In genomic region chr4:2918722-2919121, GRCh38 we compare ENCODE assay signal across 8 cellular contexts. TPM values are rescaled to one million over a fixed set of nuclear protein-coding genes. Genes with fewer than 3 reads are reported as not detected.
DNase-seq lines count a peak whose midpoint lies in the region; ATAC-seq and TF ChIP-seq lines count a peak whose summit lies in the region.
"Not testable (repeated sequence)": the region's sequence is repeated elsewhere in the genome, so short reads cannot be mapped to it uniquely, and the experiment has no call there.

No MANE protein-coding gene starts in this region.

- DNase-seq in CD4-positive, CD25-positive, alpha-beta regulatory T cell; activated T-cell treated with anti-CD3 and anti-CD28 coated beads, Interleukin-2, amount 50 U/mL, for 72 hours; immature natural killer cell; naive thymus-derived CD4-positive, alpha-beta T cell; stimulated activated effector memory CD8-positive, alpha-beta T cell treated with anti-CD3 and anti-CD28 coated beads, Interleukin-12 subunit alpha, Interleukin-12 subunit beta, amount 100 ng/mL, for 72 hours (ENCODE audit: low spot score in 2 of 2): not testable (repeated sequence)
- peak; percentile 5 for DNase-seq in chondrocyte (ENCODE audit: low spot score)
- peak; percentile 4 for DNase-seq in testis

- H3K9me3 Mint-ChIP-seq in CD4-positive, CD25-positive, alpha-beta regulatory T cell; activated T-cell treated with anti-CD3 and anti-CD28 coated beads, Interleukin-2, amount 50 U/mL, for 72 hours; chondrocyte (ENCODE audit: low read depth); immature natural killer cell; stimulated activated effector memory CD8-positive, alpha-beta T cell treated with anti-CD3 and anti-CD28 coated beads, Interleukin-12 subunit alpha, Interleukin-12 subunit beta, amount 100 ng/mL, for 72 hours: not testable (repeated sequence)
- H3K9me3 Mint-ChIP-seq in naive thymus-derived CD4-positive, alpha-beta T cell, result peaks cover 0 to 16% (median 0%) of the 10 kb centered on the region in 11 donors

- peaks cover 18% of the 10 kb centered on the region for H3K4me1 ChIP-seq in CD4-positive, CD25-positive, alpha-beta regulatory T cell (ENCODE audit: control insufficient read depth, insufficient read depth, low read length, poor library complexity, severe bottlenecking)
- H3K4me1 ChIP-seq in DOHH2 (ENCODE audit: control insufficient read depth, low read length), result peaks cover 21% of the 10 kb centered on the region
- H3K4me1 ChIP-seq in naive thymus-derived CD4-positive, alpha-beta T cell (ENCODE audit: control insufficient read depth in 2 of 2, insufficient read depth in 2 of 2, low read length in 2 of 2), result peaks cover 14 to 19% of the 10 kb centered on the region in 2 donors
- not testable (repeated sequence) for H3K4me1 ChIP-seq in testis

- not testable (repeated sequence) for H3K27me3 Mint-ChIP-seq in CD4-positive, CD25-positive, alpha-beta regulatory T cell; activated T-cell treated with anti-CD3 and anti-CD28 coated beads, Interleukin-2, amount 50 U/mL, for 72 hours (ENCODE audit: low read depth); chondrocyte (ENCODE audit: low read depth); naive thymus-derived CD4-positive, alpha-beta T cell
- H3K27me3 Mint-ChIP-seq in immature natural killer cell (ENCODE audit: low read depth in 3 of 3), result peaks cover 3 to 19% (median 7%) of the 10 kb centered on the region in 3 donors

- H3K36me3 ChIP-seq in CD4-positive, CD25-positive, alpha-beta regulatory T cell (ENCODE audit: control insufficient read depth, insufficient read depth, low read length), result peaks cover 38% of the 10 kb centered on the region
- not testable (repeated sequence) for H3K36me3 ChIP-seq in DOHH2 (ENCODE audit: control insufficient read depth, low read length); testis (ENCODE audit: low read depth, missing control alignments)
- peaks cover 0 to 39% (median 11%) of the 10 kb centered on the region in 3 experiments for H3K36me3 ChIP-seq in naive thymus-derived CD4-positive, alpha-beta T cell (ENCODE audit: control insufficient read depth in 2 of 3, insufficient read depth in 3 of 3, low read length in 3 of 3)

- ATAC-seq in CD4-positive, CD25-positive, alpha-beta regulatory T cell (ENCODE audit: low read depth in 2 of 2); activated T-cell treated with anti-CD3 and anti-CD28 coated beads, Interleukin-2, amount 50 U/mL, for 72 hours (replicated peaks in 1 of 2); naive thymus-derived CD4-positive, alpha-beta T cell; stimulated activated effector memory CD8-positive, alpha-beta T cell treated with anti-CD3 and anti-CD28 coated beads, Interleukin-12 subunit alpha, Interleukin-12 subunit beta, amount 100 ng/mL, for 72 hours: not testable (repeated sequence)

- intact Hi-C loops in naive thymus-derived CD4-positive, alpha-beta T cell (cut with micrococcal nuclease); testis (cut with DNase I; ENCODE audit: low total_unique reads): not testable (repeated sequence)

- not testable (repeated sequence) for H3K27ac ChIP-seq in CD4-positive, CD25-positive, alpha-beta regulatory T cell (ENCODE audit: insufficient read depth, low read length, poor library complexity, severe bottlenecking); naive thymus-derived CD4-positive, alpha-beta T cell (ENCODE audit: low read depth, low read length); testis
- peak overlapping the region; percentile 9; the same call in 1 of the 2 replicates for H3K27ac ChIP-seq in DOHH2 (ENCODE audit: low read depth, low read length)

- H3K4me3 ChIP-seq in CD4-positive, CD25-positive, alpha-beta regulatory T cell (ENCODE audit: low read depth, low read length); DOHH2 (ENCODE audit: low read length); naive thymus-derived CD4-positive, alpha-beta T cell (ENCODE audit: low read length); testis: not testable (repeated sequence)

- not testable (repeated sequence) for TF ChIP-seq CTCF in DOHH2 (IDR thresholded peaks at IDR 0.05; ENCODE audit: low read depth, low read length, poor library complexity, severe bottlenecking); chondrocyte (IDR thresholded peaks at IDR 0.05); testis (IDR thresholded peaks at IDR 0.05)

- peaks cover 57% of the 10 kb centered on the region for H3K36me3 Mint-ChIP-seq in CD4-positive, CD25-positive, alpha-beta regulatory T cell
- peaks cover 30 to 53% of the 10 kb centered on the region in 2 donors for H3K36me3 Mint-ChIP-seq in activated T-cell treated with anti-CD3 and anti-CD28 coated beads, Interleukin-2, amount 50 U/mL, for 72 hours (ENCODE audit: insufficient read depth in 2 of 2)
- H3K36me3 Mint-ChIP-seq in chondrocyte (ENCODE audit: low read depth) (peaks cover 54% of the 10 kb centered on the region), immature natural killer cell (peaks cover 21 to 64% (median 62%) of the 10 kb centered on the region in 3 donors)
- peaks cover 12 to 73% (median 52%) of the 10 kb centered on the region in 5 donors for H3K36me3 Mint-ChIP-seq in naive thymus-derived CD4-positive, alpha-beta T cell
- peaks cover 99% of the 10 kb centered on the region for H3K36me3 Mint-ChIP-seq in stimulated activated effector memory CD8-positive, alpha-beta T cell treated with anti-CD3 and anti-CD28 coated beads, Interleukin-12 subunit alpha, Interleukin-12 subunit beta, amount 100 ng/mL, for 72 hours

- POLR2A ChIA-PET in naive thymus-derived CD4-positive, alpha-beta T cell (lab: Charles Lee), result not testable (repeated sequence)

- H3K27ac Mint-ChIP-seq in CD4-positive, CD25-positive, alpha-beta regulatory T cell, result peak overlapping the region in 2 of 3 donors; percentile 65 to 84
- peak overlapping the region; percentile 6 for H3K27ac Mint-ChIP-seq in activated T-cell treated with anti-CD3 and anti-CD28 coated beads, Interleukin-2, amount 50 U/mL, for 72 hours
- H3K27ac Mint-ChIP-seq in chondrocyte (ENCODE audit: unreplicated experiment), result not testable (repeated sequence)
- peak overlapping the region; percentile 50 to 85 (median 57) for H3K27ac Mint-ChIP-seq in immature natural killer cell
- peak overlapping the region in 5 of 9 donors; percentile 21 to 66 (median 40) for H3K27ac Mint-ChIP-seq in naive thymus-derived CD4-positive, alpha-beta T cell
- H3K27ac Mint-ChIP-seq in stimulated activated effector memory CD8-positive, alpha-beta T cell treated with anti-CD3 and anti-CD28 coated beads, Interleukin-12 subunit alpha, Interleukin-12 subunit beta, amount 100 ng/mL, for 72 hours, result peak overlapping the region; percentile 63

- peak overlapping the region; percentile 24; the same call in 1 of the 2 replicates for H3K4me2 ChIP-seq in DOHH2 (ENCODE audit: low read length)

- not testable (repeated sequence) for H3K9me2 ChIP-seq in DOHH2 (replicated peaks; ENCODE audit: control insufficient read depth, low read length)

- CTCF ChIA-PET in naive thymus-derived CD4-positive, alpha-beta T cell (lab: Charles Lee), result not testable (repeated sequence)

- not testable (repeated sequence) for H3K9me3 ChIP-seq in CD4-positive, CD25-positive, alpha-beta regulatory T cell (ENCODE audit: control insufficient read depth in 2 of 2, low read length in 2 of 2); DOHH2 (ENCODE audit: control insufficient read depth, insufficient read depth, low read length); naive thymus-derived CD4-positive, alpha-beta T cell (ENCODE audit: control insufficient read depth in 2 of 3, low read length in 3 of 3); testis

- not testable (repeated sequence) for H3F3A ChIP-seq in DOHH2 (ENCODE audit: control insufficient read depth, insufficient read depth)

- peak overlapping the region in 1 of 4 donors; percentile 22 for H3K4me3 Mint-ChIP-seq in CD4-positive, CD25-positive, alpha-beta regulatory T cell
- not testable (repeated sequence) for H3K4me3 Mint-ChIP-seq in activated T-cell treated with anti-CD3 and anti-CD28 coated beads, Interleukin-2, amount 50 U/mL, for 72 hours; chondrocyte (ENCODE audit: unreplicated experiment); immature natural killer cell; naive thymus-derived CD4-positive, alpha-beta T cell; stimulated activated effector memory CD8-positive, alpha-beta T cell treated with anti-CD3 and anti-CD28 coated beads, Interleukin-12 subunit alpha, Interleukin-12 subunit beta, amount 100 ng/mL, for 72 hours

- WGBS in testis, 2 donors, result 92 to 96% methylated on average over 8 of the region's 8 CpGs

- not testable (repeated sequence) for TF ChIP-seq POLR2A in testis (IDR thresholded peaks at IDR 0.05)

- H4K20me1 ChIP-seq in DOHH2 (ENCODE audit: control insufficient read depth, insufficient read depth, low read depth, low read length), result not testable (repeated sequence)

- H3K4me1 Mint-ChIP-seq in CD4-positive, CD25-positive, alpha-beta regulatory T cell, result peaks cover 25 to 62% (median 53%) of the 10 kb centered on the region in 4 donors
- H3K4me1 Mint-ChIP-seq in activated T-cell treated with anti-CD3 and anti-CD28 coated beads, Interleukin-2, amount 50 U/mL, for 72 hours (ENCODE audit: low read depth), result peaks cover 43% of the 10 kb centered on the region
- H3K4me1 Mint-ChIP-seq in chondrocyte (ENCODE audit: low read depth) (peaks cover 24% of the 10 kb centered on the region), immature natural killer cell (peaks cover 68 to 84% of the 10 kb centered on the region in 2 donors)
- peaks cover 34 to 69% (median 59%) of the 10 kb centered on the region in 7 donors for H3K4me1 Mint-ChIP-seq in naive thymus-derived CD4-positive, alpha-beta T cell
- H3K4me1 Mint-ChIP-seq in stimulated activated effector memory CD8-positive, alpha-beta T cell treated with anti-CD3 and anti-CD28 coated beads, Interleukin-12 subunit alpha, Interleukin-12 subunit beta, amount 100 ng/mL, for 72 hours, result peaks cover 70% of the 10 kb centered on the region

- not testable (repeated sequence) for H3K27me3 ChIP-seq in CD4-positive, CD25-positive, alpha-beta regulatory T cell (ENCODE audit: control insufficient read depth, insufficient read depth, low read length); DOHH2 (ENCODE audit: control insufficient read depth, low read length); naive thymus-derived CD4-positive, alpha-beta T cell (ENCODE audit: control insufficient read depth in 2 of 2, insufficient read depth in 2 of 2, low read length in 2 of 2); testis

- H3K79me2 ChIP-seq in DOHH2 (ENCODE audit: control insufficient read depth, low read length), result not testable (repeated sequence)

RNA-seq across cellular contexts. Expression of gene NOP14, which starts 44.5 kb away (rescaled TPM):
- total RNA-seq in CD4-positive, CD25-positive, alpha-beta regulatory T cell, result 25.8 TPM
- polyA plus RNA-seq in CD4-positive, CD25-positive, alpha-beta regulatory T cell, result 10 to 100 TPM in 2 of 4 donors, 1 to 10 TPM in 2; 7.6 to 15.0 (median 9.7) TPM
- 10 to 100 TPM; 72.0 to 75.8 TPM for total RNA-seq in activated T-cell treated with anti-CD3 and anti-CD28 coated beads, Interleukin-2, amount 50 U/mL, for 72 hours
- total RNA-seq in chondrocyte (22.2 to 23.9 TPM (median 22.7 TPM) in 3 replicates), testis (10 to 100 TPM; 17.4 to 25.4 TPM)
- polyA plus RNA-seq in immature natural killer cell (10 to 100 TPM in 1 of 3 donors, 1 to 10 TPM in 2; 1.3 to 19.2 (median 5.0) TPM), testis (ENCODE audit: insufficient read depth, low read depth, low replicate concordance) (15.0 TPM)
- 10 to 100 TPM; 23.1 to 59.8 (median 43.9) TPM for total RNA-seq in naive thymus-derived CD4-positive, alpha-beta T cell
- polyA plus RNA-seq in naive thymus-derived CD4-positive, alpha-beta T cell, result 10 to 100 TPM; 12.6 to 33.7 TPM

RNA-seq across cellular contexts. Expression of gene GRK4, which starts 44.6 kb away (rescaled TPM):
- 2.8 TPM for total RNA-seq in CD4-positive, CD25-positive, alpha-beta regulatory T cell
- 1 to 10 TPM in 2 of 4 donors, under 1 TPM in 2; 0.64 to 1.3 (median 1.0) TPM for polyA plus RNA-seq in CD4-positive, CD25-positive, alpha-beta regulatory T cell
- total RNA-seq in activated T-cell treated with anti-CD3 and anti-CD28 coated beads, Interleukin-2, amount 50 U/mL, for 72 hours, result 1 to 10 TPM; 3.8 to 5.5 TPM
- 12.0 to 13.4 TPM (median 12.8 TPM) in 3 replicates for total RNA-seq in chondrocyte
- polyA plus RNA-seq in immature natural killer cell, result 1 to 10 TPM; 2.7 to 4.4 (median 4.0) TPM
- 1 to 10 TPM; 1.7 to 4.0 (median 2.8) TPM for total RNA-seq in naive thymus-derived CD4-positive, alpha-beta T cell
- polyA plus RNA-seq in naive thymus-derived CD4-positive, alpha-beta T cell, result 1 to 10 TPM; 1.7 to 2.1 TPM
- 10 to 100 TPM; 33.8 to 73.0 TPM for total RNA-seq in testis
- polyA plus RNA-seq in testis (ENCODE audit: insufficient read depth, low read depth, low replicate concordance), result 106 TPM
